In the genomic region with DNA sequence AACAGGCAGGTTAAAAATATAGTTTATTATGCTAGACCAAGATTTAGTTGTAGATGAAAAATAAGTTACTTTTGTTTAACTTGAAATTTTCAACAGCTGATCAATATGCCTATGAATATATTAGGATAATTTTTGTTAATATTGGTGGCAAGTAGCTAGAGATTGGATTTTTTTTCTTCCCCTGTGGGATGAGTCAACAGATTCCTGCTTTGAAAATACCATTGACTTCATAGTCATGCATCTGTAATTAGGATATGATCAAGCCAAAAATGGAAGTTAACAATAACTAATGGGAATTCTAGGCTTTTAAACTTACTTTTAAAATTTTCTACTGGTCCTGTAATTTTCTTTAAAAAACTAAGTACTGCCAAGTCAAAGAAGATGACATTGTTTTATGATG, we compare ENCODE assay signal across 34 cellular contexts.
DNase-seq lines count a peak whose midpoint lies in the region; ATAC-seq, FAIRE-seq and TF ChIP-seq lines count a peak whose summit lies in the region.
"Had no signal": no experiment of that assay in that cellular context is flagged by ENCODE, and none has a peak within 500 bp of the region (broad histone marks: within the 10 kb centered on the region; RNA-seq: fewer than 3 reads in every experiment).

No MANE protein-coding gene starts in this region.

- H3K9me3 ChIP-seq in GM23248 (ENCODE audit: low read depth), result no peaks in the 10 kb centered on the region
- no peaks in the 10 kb centered on the region for H3K9me3 ChIP-seq in astrocyte (ENCODE audit: insufficient read depth, low read depth, low read length)
- H3K9me3 ChIP-seq in ascending aorta, result no peaks in the 10 kb centered on the region
- H3K9me3 ChIP-seq: left lung, prostate gland, sigmoid colon, transverse colon had no signal

- no peaks in the 10 kb centered on the region for H3K36me3 Mint-ChIP-seq in astrocyte (ENCODE audit: low read depth, unreplicated experiment)
- H3K36me3 Mint-ChIP-seq: activated CD8-positive, alpha-beta memory T cell treated with anti-CD3 and anti-CD28 coated beads, Interleukin-2, amount 10 ng/mL, durations not matched to agents 7 days and 5 days; CD4-positive, CD25-positive, alpha-beta regulatory T cell; naive B cell had no signal

- DNase-seq in GM23248, result peak; percentile 69
- peak; percentile 55 for DNase-seq in astrocyte (ENCODE audit: low read depth)
- DNase-seq in foreskin fibroblast, result peak; percentile 1 to 14
- DNase-seq in RWPE1 (ENCODE audit: low spot score), result no peak
- no peak for DNase-seq in ascending aorta (ENCODE audit: low spot score in 2 of 2)
- no peak for DNase-seq in dedifferentiated amniotic fluid mesenchymal stem cell (ENCODE audit: extremely low spot score)
- DNase-seq: activated CD4-positive, alpha-beta T cell treated with anti-CD3 and anti-CD28 coated beads, Interleukin-2, amount 50 U/mL, for 4 hours; activated CD8-positive, alpha-beta memory T cell treated with anti-CD3 and anti-CD28 coated beads, Interleukin-2, amount 10 ng/mL, durations not matched to agents 7 days and 5 days; activated gamma-delta T cell treated with Interleukin-2 at 50 U/mL for 16 hours; activated T-cell treated with anti-CD3 and anti-CD28 coated beads, Interleukin-2, amount 50 U/mL, for 48 hours; CD4-positive, CD25-positive, alpha-beta regulatory T cell; DND-41; left lung; mesendoderm; naive B cell; NCI-H1417; NCI-H2081 treated with DMSO at 0.1 percent for 48 hours; NCI-H2227 treated with DMSO at 0.1 percent for 48 hours; NCI-H526 treated with DMSO at 0.1 percent for 48 hours; nucleus accumbens; PC-9; sigmoid colon; stimulated activated CD4-positive, alpha-beta T cell treated with anti-CD3 and anti-CD28 coated beads, Interleukin-4, amount 100 ng/mL, for 4 hours; transverse colon had no signal

- H2AFZ ChIP-seq in GM23248 (no peak overlapping the region), astrocyte (ENCODE audit: low read depth, low read length) (no peak overlapping the region)
- H2AFZ ChIP-seq: PC-9 had no signal

- CTCF ChIA-PET in RWPE1 (lab: Yijun Ruan, JAX), result interaction anchor here (0.6 kb wide), 1 partner anchor 37 kb away, joined by 3 read pairs; no protein-coding TSS in a partner anchor

- no peaks in the 10 kb centered on the region for H3K9me2 ChIP-seq in GM23248 (ENCODE audit: insufficient read depth)

- H3K9me3 Mint-ChIP-seq in astrocyte (ENCODE audit: unreplicated experiment), result no peaks in the 10 kb centered on the region
- H3K9me3 Mint-ChIP-seq: T-helper 1 cell treated with Interleukin-12 subunit alpha and Interleukin-12 subunit beta and Interleukin-4 antibody, amounts not matched to agents 30 μg/mL and 1 μg/mL, for 36 hours had no signal

- no peak for TF ChIP-seq CTCF in astrocyte (IDR thresholded peaks at IDR 0.05; ENCODE audit: insufficient read depth, low read depth, low read length)
- no peak for TF ChIP-seq CTCF in foreskin fibroblast (IDR thresholded peaks at IDR 0.05; ENCODE audit: low read depth, low read length)
- no peak for TF ChIP-seq CTCF in RWPE1 (conservative IDR thresholded peaks at IDR 0.05; ENCODE audit: low read depth)
- TF ChIP-seq CTCF in ascending aorta (IDR thresholded peaks at IDR 0.05), result no peak

- no peaks in the 10 kb centered on the region for H3F3A ChIP-seq in GM23248 (ENCODE audit: insufficient read depth)

- H3K27me3 ChIP-seq in GM23248 (replicated peaks; ENCODE audit: insufficient read depth) (no peaks in the 10 kb centered on the region), astrocyte (ENCODE audit: insufficient read depth, low read length) (no peaks in the 10 kb centered on the region), ascending aorta (no peaks in the 10 kb centered on the region)
- H3K27me3 ChIP-seq: left lung, sigmoid colon, transverse colon had no signal

- intact Hi-C loops in ascending aorta (cut with DNase I), result no loop called here

- H3K36me3 ChIP-seq in GM23248 (ENCODE audit: low read depth), result no peaks in the 10 kb centered on the region
- H3K36me3 ChIP-seq in astrocyte (ENCODE audit: insufficient read depth, low read length), result no peaks in the 10 kb centered on the region
- no peaks in the 10 kb centered on the region for H3K36me3 ChIP-seq in ascending aorta
- H3K36me3 ChIP-seq: left lung, prostate gland, sigmoid colon, transverse colon had no signal

- no peak for FAIRE-seq in astrocyte (lab: Jason Lieb, UNC)
- FAIRE-seq: endothelial cell of umbilical vein, GM18507, TTC549 had no signal

- no peak overlapping the region for H3K4me2 ChIP-seq in GM23248 (ENCODE audit: unreplicated experiment)
- peak overlapping the region; percentile 28 for H3K4me2 ChIP-seq in astrocyte (ENCODE audit: low read length)
- H3K4me2 ChIP-seq: KMS-11, PC-9 had no signal

- ATAC-seq in GM18858 (IDR thresholded peaks at IDR 0.05; ENCODE audit: unreplicated experiment), result no peak
- ATAC-seq: activated CD4-positive, CD25-positive, alpha-beta regulatory T cell treated with anti-CD3 and anti-CD28 coated beads, Interleukin-2, amount 50 U/mL, for 24 hours; activated CD8-positive, alpha-beta memory T cell treated with anti-CD3 and anti-CD28 coated beads, Interleukin-2, amount 10 ng/mL, durations not matched to agents 7 days and 5 days; left lung; Right ventricle myocardium inferior; SK-N-SH treated with all-trans-retinoic acid at 6 μM for 48 hours had no signal

- H3K27me3 Mint-ChIP-seq in astrocyte (ENCODE audit: low read depth, unreplicated experiment), result no peaks in the 10 kb centered on the region
- H3K27me3 Mint-ChIP-seq: activated CD8-positive, alpha-beta memory T cell treated with anti-CD3 and anti-CD28 coated beads, Interleukin-2, amount 10 ng/mL, durations not matched to agents 7 days and 5 days; CD4-positive, CD25-positive, alpha-beta regulatory T cell; naive B cell had no signal

- H3K9ac ChIP-seq in GM23248 (no peak overlapping the region), astrocyte (ENCODE audit: low read length) (no peak overlapping the region)
- H3K9ac ChIP-seq: KMS-11 had no signal

- H3K27ac ChIP-seq in GM23248 (no peak overlapping the region), astrocyte (ENCODE audit: low read depth, low read length) (peak overlapping the region; percentile 22), RWPE1 (no peak overlapping the region), ascending aorta (no peak overlapping the region)
- H3K27ac ChIP-seq: KMS-11, left lung, PC-9, prostate gland, sigmoid colon, transverse colon had no signal

- H3K4me1 ChIP-seq in GM23248 (ENCODE audit: insufficient read depth), result peaks cover 15% of the 10 kb centered on the region
- peaks cover 7% of the 10 kb centered on the region for H3K4me1 ChIP-seq in astrocyte (ENCODE audit: insufficient read depth, low read length)
- no peaks in the 10 kb centered on the region for H3K4me1 ChIP-seq in ascending aorta
- H3K4me1 ChIP-seq: left lung, prostate gland, sigmoid colon, transverse colon had no signal

- H3K4me3 ChIP-seq in GM23248, result no peak overlapping the region
- H3K4me3 ChIP-seq in astrocyte (ENCODE audit: insufficient read depth, low read depth, low read length), result no peak overlapping the region
- no peak overlapping the region for H3K4me3 ChIP-seq in foreskin fibroblast (ENCODE audit: low read depth in 1 of 2, low read length in 2 of 2)
- no peak overlapping the region for H3K4me3 ChIP-seq in ascending aorta
- H3K4me3 ChIP-seq: left lung, PC-9, prostate gland, sigmoid colon, transverse colon had no signal

- POLR2A ChIA-PET in RWPE1 (lab: Yijun Ruan, JAX; ENCODE audit: low non-redundant PET), result no interaction called here

- H3K79me2 ChIP-seq in GM23248 (ENCODE audit: insufficient read depth), result no peaks in the 10 kb centered on the region
- H3K79me2 ChIP-seq in astrocyte (ENCODE audit: insufficient read depth, low read length), result no peaks in the 10 kb centered on the region

- H3K27ac Mint-ChIP-seq in astrocyte (ENCODE audit: unreplicated experiment), result no peak overlapping the region
- H3K27ac Mint-ChIP-seq: activated CD8-positive, alpha-beta memory T cell treated with anti-CD3 and anti-CD28 coated beads, Interleukin-2, amount 10 ng/mL, durations not matched to agents 7 days and 5 days; CD4-positive, CD25-positive, alpha-beta regulatory T cell; naive B cell; T-helper 1 cell treated with Interleukin-12 subunit alpha and Interleukin-12 subunit beta and Interleukin-4 antibody, amounts not matched to agents 30 μg/mL and 1 μg/mL, for 36 hours had no signal

- in situ Hi-C loops in GM23248 (cut with MboI), result loop anchor here (25.0 kb wide), 1 partner anchor 809 kb away; no protein-coding TSS in a partner anchor

- H3K4me3 Mint-ChIP-seq in astrocyte (ENCODE audit: unreplicated experiment), result no peak overlapping the region
- H3K4me3 Mint-ChIP-seq: activated CD8-positive, alpha-beta memory T cell treated with anti-CD3 and anti-CD28 coated beads, Interleukin-2, amount 10 ng/mL, durations not matched to agents 7 days and 5 days; CD4-positive, CD25-positive, alpha-beta regulatory T cell; naive B cell; T-helper 1 cell treated with Interleukin-12 subunit alpha and Interleukin-12 subunit beta and Interleukin-4 antibody, amounts not matched to agents 30 μg/mL and 1 μg/mL, for 36 hours had no signal

- H3K4me1 Mint-ChIP-seq in astrocyte (ENCODE audit: low read depth, unreplicated experiment), result peaks cover 8% of the 10 kb centered on the region
- H3K4me1 Mint-ChIP-seq: activated CD8-positive, alpha-beta memory T cell treated with anti-CD3 and anti-CD28 coated beads, Interleukin-2, amount 10 ng/mL, durations not matched to agents 7 days and 5 days; CD4-positive, CD25-positive, alpha-beta regulatory T cell; naive B cell had no signal

- no peaks in the 10 kb centered on the region for H4K20me1 ChIP-seq in GM23248 (ENCODE audit: insufficient read depth)
- H4K20me1 ChIP-seq in astrocyte (ENCODE audit: insufficient read depth, low read length), result no peaks in the 10 kb centered on the region

Comparison
In these comparisons a context has a peak if more than half of its experiments do, and no peak if none do; other contexts are left out.
1. DNase-seq: peak in GM23248 (single experiment), astrocyte (single experiment) and foreskin fibroblast (2 of 2); none in RWPE1 (single experiment), ascending aorta (0 of 2) and dedifferentiated amniotic fluid mesenchymal stem cell (single experiment).